Comparison of ENCODE assay signal across 8 cellular contexts in the genomic region with DNA sequence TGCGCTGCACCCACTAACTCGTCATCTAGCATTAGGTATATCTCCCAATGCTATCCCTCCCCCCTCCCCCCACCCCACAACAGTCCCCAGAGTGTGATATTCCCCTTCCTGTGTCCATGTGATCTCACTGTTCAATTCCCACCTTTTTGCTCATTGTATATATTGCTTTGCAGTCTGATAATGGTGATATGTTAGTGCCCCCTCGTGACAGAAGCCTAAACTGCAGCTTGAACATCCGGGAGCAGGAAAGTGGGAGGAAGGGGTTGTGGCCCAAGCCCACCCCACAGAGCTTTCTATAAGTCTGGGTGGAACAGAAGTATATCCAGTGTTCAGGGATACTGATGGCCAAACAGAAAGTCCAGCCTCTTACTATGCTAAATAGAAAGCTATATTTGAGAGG. TPM values are rescaled to one million over a fixed set of nuclear protein-coding genes. Genes with fewer than 3 reads are reported as not detected.
DNase-seq lines count a peak whose midpoint lies in the region; ATAC-seq and TF ChIP-seq lines count a peak whose summit lies in the region.
"Not testable (repeated sequence)": the region's sequence is repeated elsewhere in the genome, so short reads cannot be mapped to it uniquely, and the experiment has no call there.

No MANE protein-coding gene starts in this region.

- H3K36me3 ChIP-seq in Peyer's patch, colonic mucosa: not testable (repeated sequence)

- not testable (repeated sequence) for H3K4me3 ChIP-seq in Peyer's patch, colonic mucosa

- ATAC-seq in activated CD8-positive, alpha-beta T cell treated with anti-CD3 and anti-CD28 coated beads, Interleukin-2, amount 10 ng/mL, durations not matched to agents 7 days and 5 days: not testable (repeated sequence)

- not testable (repeated sequence) for H3K4me1 ChIP-seq in Peyer's patch, colonic mucosa

- TF ChIP-seq CTCF in GM10266 (IDR thresholded peaks at IDR 0.05; ENCODE audit: control insufficient read depth, insufficient read depth, low read depth, missing control alignments): peak; percentile 52
- peak in 4 of 6 experiments; percentile 27 to 44 (median 35) for TF ChIP-seq CTCF in Peyer's patch (IDR thresholded peaks at IDR 0.05)
- peak; percentile 34 for TF ChIP-seq CTCF in colonic mucosa (IDR thresholded peaks at IDR 0.05)

- CTCF ChIA-PET in activated CD8-positive, alpha-beta T cell treated with anti-CD3 and anti-CD28 coated beads, Interleukin-2, amount 10 ng/mL, durations not matched to agents 7 days and 5 days (lab: Charles Lee): interaction anchor here (0.6 to 2.0 kb wide), 11 partner anchors 10 to 279 kb away, joined by 3 to 11 read pairs (median 3); no protein-coding TSS in a partner anchor

- not testable (repeated sequence) for H3K27ac Mint-ChIP-seq in activated CD8-positive, alpha-beta T cell treated with anti-CD3 and anti-CD28 coated beads, Interleukin-2, amount 10 ng/mL, durations not matched to agents 7 days and 5 days

- H3K4me3 Mint-ChIP-seq in activated CD8-positive, alpha-beta T cell treated with anti-CD3 and anti-CD28 coated beads, Interleukin-2, amount 10 ng/mL, durations not matched to agents 7 days and 5 days: not testable (repeated sequence)

- H3K4me1 Mint-ChIP-seq in activated CD8-positive, alpha-beta T cell treated with anti-CD3 and anti-CD28 coated beads, Interleukin-2, amount 10 ng/mL, durations not matched to agents 7 days and 5 days (ENCODE audit: low read depth): not testable (repeated sequence)

- H3K9me3 Mint-ChIP-seq in activated CD8-positive, alpha-beta T cell treated with anti-CD3 and anti-CD28 coated beads, Interleukin-2, amount 10 ng/mL, durations not matched to agents 7 days and 5 days (ENCODE audit: insufficient read depth): not testable (repeated sequence)

- H3K27ac ChIP-seq in Peyer's patch, colonic mucosa: not testable (repeated sequence)

- not testable (repeated sequence) for H3K9ac ChIP-seq in colonic mucosa (ENCODE audit: low read depth in 2 of 2, low read length in 2 of 2)

- not testable (repeated sequence) for H3K9me3 ChIP-seq in Peyer's patch, colonic mucosa

- peaks cover 10% of the 10 kb centered on the region for H3K27me3 Mint-ChIP-seq in activated CD8-positive, alpha-beta T cell treated with anti-CD3 and anti-CD28 coated beads, Interleukin-2, amount 10 ng/mL, durations not matched to agents 7 days and 5 days (ENCODE audit: low read depth)

- H3K36me3 Mint-ChIP-seq in activated CD8-positive, alpha-beta T cell treated with anti-CD3 and anti-CD28 coated beads, Interleukin-2, amount 10 ng/mL, durations not matched to agents 7 days and 5 days (ENCODE audit: low read depth): not testable (repeated sequence)

- H3K27me3 ChIP-seq in Peyer's patch, colonic mucosa: not testable (repeated sequence)

- POLR2A ChIA-PET in activated CD8-positive, alpha-beta T cell treated with anti-CD3 and anti-CD28 coated beads, Interleukin-2, amount 10 ng/mL, durations not matched to agents 7 days and 5 days (lab: Charles Lee): not testable (repeated sequence)

- DNase-seq in AG08395 (ENCODE audit: low spot score) (peak; percentile 7), GM10266 (ENCODE audit: extremely low spot score) (peak; percentile 4), M059J (ENCODE audit: low read depth) (peak; percentile 20), Peyer's patch (peak; percentile 37 to 64 (median 44)), colonic mucosa (peak; percentile 41), inferior parietal cortex (ENCODE audit: extremely low spot score) (peak; percentile 18), retina (peak; percentile 40)
- DNase-seq in activated CD8-positive, alpha-beta T cell treated with anti-CD3 and anti-CD28 coated beads, Interleukin-2, amount 10 ng/mL, durations not matched to agents 7 days and 5 days: peak; percentile 42

- intact Hi-C loops in colonic mucosa (cut with DNase I): not testable (repeated sequence)

- not testable (repeated sequence) for TF ChIP-seq POLR2A in Peyer's patch (IDR thresholded peaks at IDR 0.05)

RNA-seq across cellular contexts. Expression of a gene that starts 29.6 kb away (rescaled TPM):
- total RNA-seq in M059J (2014; rRNA removed; shearing (Covaris generic)): 0.07 TPM in 1 of 2 replicates, not detected in the other
- total RNA-seq in Peyer's patch (under 1 TPM in 1 of 4 donors, not detected in 3; 0.70 TPM), colonic mucosa (under 1 TPM; 0.10 to 0.16 TPM)
- total RNA-seq in activated CD8-positive, alpha-beta T cell treated with anti-CD3 and anti-CD28 coated beads, Interleukin-2, amount 10 ng/mL, durations not matched to agents 7 days and 5 days: not detected
